In genomic region chr5:11892832-11893231, GRCh38 we compare ENCODE assay signal across 26 cellular contexts. TPM values are rescaled to one million over a fixed set of nuclear protein-coding genes. Genes with fewer than 3 reads are reported as not detected.
DNase-seq lines count a peak whose midpoint lies in the region; ATAC-seq and TF ChIP-seq lines count a peak whose summit lies in the region.
"Had no signal": no experiment of that assay in that cellular context is flagged by ENCODE, and none has a peak within 500 bp of the region (broad histone marks: within the 10 kb centered on the region; RNA-seq: fewer than 3 reads in every experiment).

No MANE protein-coding gene starts in this region.

- H2AK5ac ChIP-seq in mesendoderm (ENCODE audit: low read length), result no peak overlapping the region

- no peaks in the 10 kb centered on the region for H3K36me3 ChIP-seq in mesendoderm (ENCODE audit: control insufficient read depth, insufficient read depth, low read length)
- no peaks in the 10 kb centered on the region for H3K36me3 ChIP-seq in GM23338 (ENCODE audit: insufficient read depth)
- H3K36me3 ChIP-seq: BE2C, BLaER1 had no signal

- H4K20me1 ChIP-seq in GM23338 (replicated peaks; ENCODE audit: insufficient read depth), result no peaks in the 10 kb centered on the region
- H4K20me1 ChIP-seq: BLaER1 had no signal

- no peak overlapping the region for H2AFZ ChIP-seq in GM23338

- WGBS in mesendoderm (ENCODE audit: extremely low coverage, insufficient coverage, low lambda C conversion rate), result no CpG with 5 or more reads among the region's 6 CpGs

- no peaks in the 10 kb centered on the region for H3K27me3 Mint-ChIP-seq in GM23338 (ENCODE audit: insufficient read depth, low read depth, poor library complexity)
- H3K27me3 Mint-ChIP-seq: CD4-positive, alpha-beta memory T cell; CD4-positive, CD25-positive, alpha-beta regulatory T cell had no signal

- ATAC-seq in GM23338 (no peak), HG02885 (IDR thresholded peaks at IDR 0.05; ENCODE audit: poor library complexity, unreplicated experiment) (no peak)
- ATAC-seq: GM12878 had no signal

- H4K5ac ChIP-seq in mesendoderm (ENCODE audit: low read length), result no peak overlapping the region

- peaks cover 6% of the 10 kb centered on the region; the same call in 2 of the 3 replicates for H3K4me1 Mint-ChIP-seq in GM23338
- H3K4me1 Mint-ChIP-seq: CD14-positive monocyte; CD4-positive, alpha-beta memory T cell; CD4-positive, CD25-positive, alpha-beta regulatory T cell; CD8-positive, alpha-beta memory T cell had no signal

- H3K56ac ChIP-seq in mesendoderm (ENCODE audit: low read length), result no peak overlapping the region

- intact Hi-C loops in head of caudate nucleus (cut with DNase I), result no loop called here

- DNase-seq in head of caudate nucleus (peak in 30 of 42 donors; percentile 23 to 82 (median 51)), putamen (ENCODE audit: low spot score) (peak; percentile 63), mesendoderm (no peak), GM23338 (ENCODE audit: low spot score) (no peak)
- DNase-seq: 8988T; ACHN; BE2C; C1 segment of cervical spinal cord; CD4-positive, alpha-beta memory T cell; CD4-positive, CD25-positive, alpha-beta regulatory T cell; CD8-positive, alpha-beta memory T cell; COR-L47; DMS 273 treated with DMSO at 0.1 percent for 48 hours; DMS153; DMS53; DMS79; DND-41; EL; GDM1 had no signal

- H3K23ac ChIP-seq in mesendoderm (ENCODE audit: low read length), result no peak overlapping the region

- H3K9me3 Mint-ChIP-seq in GM23338, result no peaks in the 10 kb centered on the region

- H3K4me2 ChIP-seq in mesendoderm (ENCODE audit: low read length), result no peak overlapping the region
- no peak overlapping the region for H3K4me2 ChIP-seq in GM23338
- H3K4me2 ChIP-seq: BLaER1 had no signal

- H3K9ac ChIP-seq in mesendoderm (ENCODE audit: low read length), result no peak overlapping the region
- H3K9ac ChIP-seq: BLaER1 had no signal

- H3F3A ChIP-seq in GM23338 (replicated peaks; ENCODE audit: low read depth), result no peaks in the 10 kb centered on the region

- no peaks in the 10 kb centered on the region for H3K9me2 ChIP-seq in GM23338 (ENCODE audit: insufficient read depth)

- no peak overlapping the region for H2BK5ac ChIP-seq in mesendoderm (ENCODE audit: low read length)

- H3K4me1 ChIP-seq in mesendoderm (ENCODE audit: control insufficient read depth, low read depth, low read length) (no peaks in the 10 kb centered on the region), GM23338 (ENCODE audit: insufficient read depth) (0 out of 2 replicates have a peak, but pooled peaks cover 3% of the 10 kb centered on the region)
- H3K4me1 ChIP-seq: BE2C, BLaER1 had no signal

- no peak overlapping the region for H3K4ac ChIP-seq in mesendoderm (ENCODE audit: low read depth, low read length)

- no peak overlapping the region for H3K27ac Mint-ChIP-seq in GM23338
- H3K27ac Mint-ChIP-seq: CD14-positive monocyte; CD4-positive, alpha-beta memory T cell; CD4-positive, CD25-positive, alpha-beta regulatory T cell; CD8-positive, alpha-beta memory T cell had no signal

- no peak overlapping the region for H3K27ac ChIP-seq in mesendoderm (ENCODE audit: low read depth, low read length)
- H3K27ac ChIP-seq in GM23338 (ENCODE audit: low read depth), result no peak overlapping the region
- H3K27ac ChIP-seq: BLaER1 had no signal

- H3K4me3 ChIP-seq in mesendoderm (ENCODE audit: low read length) (no peak overlapping the region), GM23338 (no peak overlapping the region)
- H3K4me3 ChIP-seq: BLaER1, GM12878 had no signal

- H2BK15ac ChIP-seq in mesendoderm (replicated peaks; ENCODE audit: low read depth), result no peak overlapping the region

- H4K8ac ChIP-seq in mesendoderm (ENCODE audit: low read depth, low read length), result no peak overlapping the region

- no peak overlapping the region for H3K4me3 Mint-ChIP-seq in GM23338
- H3K4me3 Mint-ChIP-seq: CD14-positive monocyte; CD4-positive, alpha-beta memory T cell; CD4-positive, CD25-positive, alpha-beta regulatory T cell; CD8-positive, alpha-beta memory T cell had no signal

- H3K79me2 ChIP-seq in mesendoderm (ENCODE audit: control insufficient read depth, insufficient read depth, low read length), result no peaks in the 10 kb centered on the region
- peaks cover 18% of the 10 kb centered on the region for H3K79me2 ChIP-seq in GM23338 (replicated peaks; ENCODE audit: insufficient read depth)

- H3K27me3 ChIP-seq in mesendoderm (ENCODE audit: insufficient read depth, low read length, poor library complexity) (no peaks in the 10 kb centered on the region), GM23338 (ENCODE audit: insufficient read depth) (no peaks in the 10 kb centered on the region)
- H3K27me3 ChIP-seq: BE2C, BLaER1 had no signal

- no peak for TF ChIP-seq CTCF in GM23338 (conservative IDR thresholded peaks at IDR 0.05; ENCODE audit: low read depth in 2 of 2)

- H3K18ac ChIP-seq in mesendoderm (ENCODE audit: low read length), result no peak overlapping the region

- no peaks in the 10 kb centered on the region for H3K79me1 ChIP-seq in mesendoderm (ENCODE audit: low read length)

- no peaks in the 10 kb centered on the region for H3K36me3 Mint-ChIP-seq in GM23338 (ENCODE audit: low read depth)
- H3K36me3 Mint-ChIP-seq: CD14-positive monocyte; CD4-positive, alpha-beta memory T cell; CD4-positive, CD25-positive, alpha-beta regulatory T cell; CD8-positive, alpha-beta memory T cell had no signal

- H2BK120ac ChIP-seq in mesendoderm (ENCODE audit: low read depth, low read length), result no peak overlapping the region

TF ChIP-seq in GM23338, 12 proteins besides CTCF, POLR2A, EP300 and RAD21 (continues in another document):
- TF ChIP-seq ZNF331 (CRISPR knock-in tag; IDR thresholded peaks at IDR 0.05; ENCODE audit: low read depth) (no peak), CREB1 (CRISPR knock-in tag; IDR thresholded peaks at IDR 0.05; ENCODE audit: low read depth) (no peak), EZH2 (IDR thresholded peaks at IDR 0.05; ENCODE audit: low read depth, unreplicated experiment) (no peak), ZNF114 (CRISPR knock-in tag; IDR thresholded peaks at IDR 0.05) (no peak), STAT1 (IDR thresholded peaks at IDR 0.05; ENCODE audit: unreplicated experiment) (no peak), ETS1 (IDR thresholded peaks at IDR 0.05) (no peak), NANOG (IDR thresholded peaks at IDR 0.05; ENCODE audit: borderline replicate concordance) (no peak)

RNA-seq across cellular contexts. Expression of gene CTNND2, which starts 11.4 kb away (rescaled TPM):
- 3.9 TPM for polyA plus RNA-seq in mesendoderm (2013, experiment 1 of 2)
- 3.1 TPM for polyA plus RNA-seq in mesendoderm (2013, experiment 2 of 2)
- total RNA-seq in GM23338 (2014; rRNA removed; shearing (Covaris generic)), result 6.6 and 7.0 TPM in 2 replicates
- 4.3 and 5.1 TPM in 2 replicates for polyA plus RNA-seq in GM23338 (2016; fragmentation: Nextera tagmentation; extraction: Ambion mirVana)
- total RNA-seq: A673; CD4-positive, alpha-beta memory T cell; CD4-positive, CD25-positive, alpha-beta regulatory T cell; CD8-positive, alpha-beta memory T cell; G401; GM12878 had no signal
- polyA plus RNA-seq: AG04450; CD14-positive monocyte; CD4-positive, CD25-positive, alpha-beta regulatory T cell; CD8-positive, alpha-beta memory T cell had no signal

Comparison
In these comparisons a context has a peak if more than half of its experiments do, and no peak if none do; other contexts are left out.
1. DNase-seq: peak in head of caudate nucleus (30 of 42) and putamen (single experiment); none in mesendoderm (single experiment) and GM23338 (single experiment).